ENCODE assay signal across 1 cellular context in genomic region chr20:17883592-17884317, GRCh38.
TF ChIP-seq lines count a peak whose summit lies in the region.

No MANE protein-coding gene starts in this region.

TF ChIP-seq in H1, 55 proteins besides CTCF, POLR2A, EP300 and RAD21:
- TF ChIP-seq JUN (IDR thresholded peaks at IDR 0.05; ENCODE audit: low read depth, low read length), result no peak
- TF ChIP-seq CHD1 (IDR thresholded peaks at IDR 0.05; ENCODE audit: low read depth, low read length), result no peak
- no peak for TF ChIP-seq BCL11A (IDR thresholded peaks at IDR 0.05; ENCODE audit: low read depth in 2 of 2, low read length in 2 of 2)
- TF ChIP-seq KDM4A (IDR thresholded peaks at IDR 0.05; ENCODE audit: low read depth, low read length, severe bottlenecking), result peak; percentile 16
